In genomic region chr22:18063311-18063710, GRCh38 we compare ENCODE assay signal across 25 cellular contexts. TPM values are rescaled to one million over a fixed set of nuclear protein-coding genes. Genes with fewer than 3 reads are reported as not detected.
DNase-seq lines count a peak whose midpoint lies in the region; ATAC-seq, FAIRE-seq and TF ChIP-seq lines count a peak whose summit lies in the region.
"Had no signal": no experiment of that assay in that cellular context is flagged by ENCODE, and none has a peak within 500 bp of the region (broad histone marks: within the 10 kb centered on the region; RNA-seq: fewer than 3 reads in every experiment).

No MANE protein-coding gene starts in this region.

- H3K4me3 ChIP-seq in A549 (no peak overlapping the region), endodermal cell (ENCODE audit: low read length) (no peak overlapping the region), lower leg skin (ENCODE audit: low read depth, poor library complexity, severe bottlenecking) (no peak overlapping the region)
- H3K4me3 ChIP-seq: GM12878, left ventricle myocardium inferior, upper lobe of left lung had no signal

- TF ChIP-seq POLR2A in A549 (IDR thresholded peaks at IDR 0.05; ENCODE audit: low read length) (no peak), lower leg skin (IDR thresholded peaks at IDR 0.05) (no peak)

- H3K36me3 Mint-ChIP-seq in endodermal cell (ENCODE audit: low read depth) = no peaks in the 10 kb centered on the region
- H3K36me3 Mint-ChIP-seq in neural crest cell (ENCODE audit: low read depth) = no peaks in the 10 kb centered on the region
- H3K36me3 Mint-ChIP-seq: immature natural killer cell; natural killer cell treated with Interleukin-12 subunit alpha and Interleukin-12 subunit beta and Interleukin-15 and Interleukin-18, amount 100 ng/mL, for 72 hours had no signal

- ATAC-seq in A549 (no peak), GM19397 (IDR thresholded peaks at IDR 0.05; ENCODE audit: unreplicated experiment) (no peak)
- ATAC-seq: GM12878; natural killer cell treated with Interleukin-12 subunit alpha and Interleukin-12 subunit beta and Interleukin-15 and Interleukin-18, amount 100 ng/mL, for 72 hours; sciatic nerve had no signal

- FAIRE-seq in A549 (lab: Jason Lieb, UNC) = no peak
- FAIRE-seq: GM12878 had no signal

- intact Hi-C loops in lower leg skin (cut with DNase I; ENCODE audit: low total_unique reads) = no loop called here

- H3K4me2 ChIP-seq in A549 = no peak overlapping the region

- H3K36me3 ChIP-seq in endodermal cell (ENCODE audit: control insufficient read depth, insufficient read depth, low read length) = no peaks in the 10 kb centered on the region
- H3K36me3 ChIP-seq: left ventricle myocardium inferior, upper lobe of left lung had no signal

- DNase-seq in A549 (ENCODE audit: low read depth in 1 of 2, low spot score in 1 of 2) (no peak), M059J (ENCODE audit: low read depth) (peak; percentile 98), endodermal cell (no peak), neural crest cell (ENCODE audit: low read depth, low spot score) (peak; percentile 66), nucleus accumbens (lab: John Stamatoyannopoulos, UW) (no peak), lower leg skin (ENCODE audit: low spot score in 2 of 2) (no peak), AG08396 (ENCODE audit: low spot score) (no peak)
- DNase-seq: 8988T; activated B cell treated with CpG ODN at 0.5 μM for 24 hours; activated CD4-positive, alpha-beta T cell treated with anti-CD3 and anti-CD28 coated beads, Interleukin-2, amount 50 U/mL, for 48 hours; activated CD8-positive, alpha-beta memory T cell treated with anti-CD3 and anti-CD28 coated beads, Interleukin-2, amount 50 U/mL, for 4 hours; activated naive CD4-positive, alpha-beta T cell treated with anti-CD3 and anti-CD28 coated beads, Interleukin-2, amount 50 U/mL, for 16 hours; H9; immature natural killer cell; Kasumi-1; left ventricle myocardium inferior; NCI-H1048; NCI-H187; NCI-H526; stimulated activated CD4-positive, alpha-beta T cell treated with anti-CD3 and anti-CD28 coated beads, Interleukin-15, amount 100 ng/mL, for 24 hours; upper lobe of left lung had no signal

- WGBS in A549 (ENCODE audit: missing lambda C conversion rate) = 90% methylated on average over 7 of the region's 7 CpGs
- WGBS in endodermal cell (ENCODE audit: insufficient coverage in 1 of 2, insufficient read length in 1 of 2), 2 experiments = 92 to 93% methylated on average over 7 of the region's 7 CpGs
- WGBS in lower leg skin, 2 donors = 75 to 79% methylated on average over 7 of the region's 7 CpGs

- H3K9me3 ChIP-seq in A549 (no peaks in the 10 kb centered on the region), endodermal cell (ENCODE audit: control insufficient read depth, low read length) (no peaks in the 10 kb centered on the region)
- H3K9me3 ChIP-seq: left ventricle myocardium inferior, upper lobe of left lung had no signal

- no peak for TF ChIP-seq RAD21 in A549 (conservative IDR thresholded peaks at IDR 0.05 in 1 of 2, IDR thresholded peaks at IDR 0.05 in 1 of 2)

- peaks cover 24% of the 10 kb centered on the region for H3K27me3 ChIP-seq in endodermal cell (ENCODE audit: control insufficient read depth, insufficient read depth, low read length, poor library complexity, severe bottlenecking)
- H3K27me3 ChIP-seq: upper lobe of left lung had no signal

- CTCF ChIA-PET in A549 (lab: Yijun Ruan, JAX) = interaction anchor here (0.6 to 4.0 kb wide), 7 partner anchors 13 to 232 kb away, joined by 3 to 38 read pairs (median 3); partner anchors contain the start of genes MICAL3 and PEX26

- H3K27ac ChIP-seq in A549 = peak overlapping the region; percentile 92 to 95; a peak in 5 of 6 replicates
- peak overlapping the region; percentile 53 for H3K27ac ChIP-seq in endodermal cell (ENCODE audit: low read depth, low read length)
- H3K27ac ChIP-seq: left ventricle myocardium inferior, upper lobe of left lung had no signal

- H3K4me1 ChIP-seq in A549 = peaks cover 66% of the 10 kb centered on the region
- no peaks in the 10 kb centered on the region for H3K4me1 ChIP-seq in endodermal cell (ENCODE audit: control insufficient read depth, insufficient read depth, low read length)
- H3K4me1 ChIP-seq: upper lobe of left lung had no signal

- no peak overlapping the region for H3K9ac ChIP-seq in endodermal cell (ENCODE audit: extremely low read depth, low read length, poor library complexity, severe bottlenecking)

- H3K4me3 Mint-ChIP-seq in endodermal cell (no peak overlapping the region), neural crest cell (peak overlapping the region; percentile 66)
- H3K4me3 Mint-ChIP-seq: activated B cell treated with CpG ODN at 0.5 μM for 24 hours; H9; immature natural killer cell; natural killer cell treated with Interleukin-12 subunit alpha and Interleukin-12 subunit beta and Interleukin-15 and Interleukin-18, amount 100 ng/mL, for 72 hours had no signal

- H3K27me3 Mint-ChIP-seq in endodermal cell (ENCODE audit: insufficient read depth) = peaks cover 24% of the 10 kb centered on the region
- peaks cover 26% of the 10 kb centered on the region for H3K27me3 Mint-ChIP-seq in neural crest cell (ENCODE audit: low read depth)
- H3K27me3 Mint-ChIP-seq: activated B cell treated with CpG ODN at 0.5 μM for 24 hours had no signal

- no peak for TF ChIP-seq EP300 in A549 (IDR thresholded peaks at IDR 0.05)

- H3K9me3 Mint-ChIP-seq in endodermal cell (no peaks in the 10 kb centered on the region), neural crest cell (peaks cover 2% of the 10 kb centered on the region)
- H3K9me3 Mint-ChIP-seq: activated B cell treated with CpG ODN at 0.5 μM for 24 hours; H9; immature natural killer cell; natural killer cell treated with Interleukin-12 subunit alpha and Interleukin-12 subunit beta and Interleukin-15 and Interleukin-18, amount 100 ng/mL, for 72 hours had no signal

- H3K27ac Mint-ChIP-seq in endodermal cell = no peak overlapping the region
- peak overlapping the region; percentile 97 for H3K27ac Mint-ChIP-seq in neural crest cell (ENCODE audit: unreplicated experiment)
- H3K27ac Mint-ChIP-seq: activated B cell treated with CpG ODN at 0.5 μM for 24 hours; H9; immature natural killer cell; natural killer cell treated with Interleukin-12 subunit alpha and Interleukin-12 subunit beta and Interleukin-15 and Interleukin-18, amount 100 ng/mL, for 72 hours had no signal

- peaks cover 12% of the 10 kb centered on the region for H3K4me1 Mint-ChIP-seq in endodermal cell
- H3K4me1 Mint-ChIP-seq in neural crest cell = peaks cover 76% of the 10 kb centered on the region
- H3K4me1 Mint-ChIP-seq: immature natural killer cell had no signal

- TF ChIP-seq CTCF in A549 (IDR thresholded peaks at IDR 0.05) = no peak
- TF ChIP-seq CTCF in endodermal cell (conservative IDR thresholded peaks at IDR 0.05) = no peak
- no peak for TF ChIP-seq CTCF in neural crest cell (conservative IDR thresholded peaks at IDR 0.05)
- TF ChIP-seq CTCF in lower leg skin (IDR thresholded peaks at IDR 0.05) = no peak

- POLR2A ChIA-PET in A549 (lab: Yijun Ruan, JAX) = no interaction called here

TF ChIP-seq in A549, 52 proteins besides CTCF, POLR2A, EP300 and RAD21:
- TF ChIP-seq HDAC2 (IDR thresholded peaks at IDR 0.05) = no peak
- TF ChIP-seq HEYL (CRISPR knock-in tag; IDR thresholded peaks at IDR 0.05) = no peak

RNA-seq across cellular contexts. Expression of gene PEX26, which starts 14.5 kb away (rescaled TPM):
- polyA plus RNA-seq in A549 (2011; rRNA removed) = 12.4 and 15.3 TPM in 2 replicates
- 6.8 and 11.5 TPM in 2 replicates for polyA plus RNA-seq in A549 (2012; cell fraction: cytosol; rRNA removed)
- polyA plus RNA-seq in A549 (2012; cell fraction: nucleus; rRNA removed) = 8.3 and 9.9 TPM in 2 replicates
- polyA plus RNA-seq in A549 (2017; fragmentation: RNase III; extraction: RNeasy Plus Mini Kit Qiagen cat#74134 plus additional on column Dnase treatment) = 10.8 to 12.7 TPM (median 11.8 TPM) in 3 replicates
- polyA minus RNA-seq in A549 (2011; rRNA and poly(A)+ RNA removed) = 23.8 and 24.1 TPM in 2 replicates
- 10.4 and 14.6 TPM in 2 replicates for total RNA-seq in M059J (2014; rRNA removed; shearing (Covaris generic))
- 10 to 100 TPM; 43.1 to 45.7 TPM for total RNA-seq in endodermal cell
- polyA plus RNA-seq in endodermal cell (2013, experiment 1 of 2) = 27.9 TPM
- polyA plus RNA-seq in endodermal cell (2013, experiment 2 of 2) = 24.7 TPM
- 44.9 and 46.0 TPM in 2 replicates for total RNA-seq in neural crest cell
- 10 to 100 TPM; 23.1 to 31.0 (median 24.8) TPM for total RNA-seq in lower leg skin

RNA-seq across cellular contexts. Expression of gene MICAL3, which starts 39.0 kb away (rescaled TPM):
- 18.7 and 20.5 TPM in 2 replicates for polyA plus RNA-seq in A549 (2011; rRNA removed)
- 13.3 and 17.7 TPM in 2 replicates for polyA plus RNA-seq in A549 (2012; cell fraction: cytosol; rRNA removed)
- polyA plus RNA-seq in A549 (2012; cell fraction: nucleus; rRNA removed) = 74.0 and 74.6 TPM in 2 replicates
- 30.1 to 35.1 TPM (median 30.3 TPM) in 3 replicates for polyA plus RNA-seq in A549 (2017; fragmentation: RNase III; extraction: RNeasy Plus Mini Kit Qiagen cat#74134 plus additional on column Dnase treatment)
- 28.0 and 34.1 TPM in 2 replicates for polyA minus RNA-seq in A549 (2011; rRNA and poly(A)+ RNA removed)
- 20.8 and 33.6 TPM in 2 replicates for total RNA-seq in M059J (2014; rRNA removed; shearing (Covaris generic))
- 10 to 100 TPM; 42.8 to 48.1 TPM for total RNA-seq in endodermal cell
- 18.1 TPM for polyA plus RNA-seq in endodermal cell (2013, experiment 1 of 2)
- 18.8 TPM for polyA plus RNA-seq in endodermal cell (2013, experiment 2 of 2)
- total RNA-seq in neural crest cell = 84.5 and 87.1 TPM in 2 replicates
- 10 to 100 TPM; 24.3 to 29.7 (median 28.2) TPM for total RNA-seq in lower leg skin

RNA-seq across cellular contexts. Expression of gene TUBA8, which starts 47.3 kb away (rescaled TPM):
- polyA plus RNA-seq in A549 (2011; rRNA removed) (0.66 and 0.90 TPM in 2 replicates), A549 (2017; fragmentation: RNase III; extraction: RNeasy Plus Mini Kit Qiagen cat#74134 plus additional on column Dnase treatment) (0.13 to 0.41 TPM in 2 of 3 replicates, not detected in the other)
- 1.1 TPM in 2 replicates for polyA plus RNA-seq in A549 (2012; cell fraction: cytosol; rRNA removed)
- polyA plus RNA-seq in A549 (2012; cell fraction: nucleus; rRNA removed) = 3.5 and 3.8 TPM in 2 replicates
- 1.2 and 1.5 TPM in 2 replicates for polyA minus RNA-seq in A549 (2011; rRNA and poly(A)+ RNA removed)
- 1.3 and 1.7 TPM in 2 replicates for total RNA-seq in M059J (2014; rRNA removed; shearing (Covaris generic))
- total RNA-seq in endodermal cell (under 1 TPM; 0.58 to 0.66 TPM), neural crest cell (2.0 and 2.8 TPM in 2 replicates), lower leg skin (1 to 10 TPM; 1.5 to 4.7 (median 2.9) TPM)
- polyA plus RNA-seq in endodermal cell (2013, experiment 1 of 2) = 1.3 TPM
- 1.5 TPM for polyA plus RNA-seq in endodermal cell (2013, experiment 2 of 2)

Comparison
In these comparisons a context has a peak if more than half of its experiments do, and no peak if none do; other contexts are left out.
1. DNase-seq: peak in M059J (single experiment) and neural crest cell (single experiment); none in A549 (0 of 2), endodermal cell (single experiment), nucleus accumbens (0 of 56), lower leg skin (0 of 2) and AG08396 (single experiment).